12 cellular contexts compared by ENCODE assay signal in the genomic region with DNA sequence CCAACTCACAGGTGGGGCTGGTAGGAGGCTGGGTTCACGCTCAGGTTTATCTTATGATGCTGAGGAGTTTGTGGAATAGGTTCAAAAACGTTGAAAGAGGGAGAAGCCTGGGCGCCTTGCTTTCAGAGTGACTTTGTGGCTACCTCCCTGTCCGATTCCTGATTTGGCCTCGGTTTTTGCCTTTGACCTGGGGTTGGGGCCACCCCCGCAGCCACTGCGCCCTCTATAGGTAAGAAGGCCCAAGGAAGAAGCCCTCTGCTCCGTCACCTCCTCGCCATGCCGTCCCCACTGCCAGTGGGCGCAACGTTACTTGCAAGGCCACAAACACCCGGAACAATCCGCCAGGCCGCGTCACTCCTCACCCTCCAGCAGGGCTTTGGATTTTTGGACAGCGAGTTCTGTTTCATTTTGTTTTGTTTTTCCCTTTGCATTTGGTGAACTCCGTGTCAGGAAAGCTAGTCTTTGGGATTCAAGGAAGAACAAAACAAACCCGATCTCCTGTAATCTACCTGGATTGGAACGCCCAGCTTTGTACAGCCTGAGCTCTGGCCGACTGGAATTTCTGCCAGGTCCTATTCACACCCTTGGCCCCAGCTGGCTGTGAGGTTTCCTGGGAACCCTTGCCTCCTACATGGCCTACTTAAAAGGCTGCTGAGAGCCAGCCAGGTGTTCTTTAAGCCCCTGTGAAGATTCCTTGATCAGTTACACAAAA.
A peak's percentile ranks its signal among the peaks of the same experiment; 100 is the strongest.
DNase-seq lines count a peak whose midpoint lies in the region; ATAC-seq and TF ChIP-seq lines count a peak whose summit lies in the region.
"Had no signal": no experiment of that assay in that cellular context is flagged by ENCODE, and none has a peak within 500 bp of the region (broad histone marks: within the 10 kb centered on the region; RNA-seq: fewer than 3 reads in every experiment).

No MANE protein-coding gene starts in this region.

- DNase-seq in Caco-2: no peak
- DNase-seq in GM13977 (ENCODE audit: low spot score): no peak
- DNase-seq in astrocyte of the cerebellum (ENCODE audit: low read depth): no peak
- peak; percentile 76 for DNase-seq in mesenteric fat pad (ENCODE audit: low spot score)
- no peak for DNase-seq in HuH-7.5 (ENCODE audit: low spot score)
- no peak for DNase-seq in natural killer cell
- DNase-seq in activated naive CD8-positive, alpha-beta T cell treated with anti-CD3 and anti-CD28 coated beads, Interleukin-2, amount 50 U/mL, for 24 hours: no peak
- DNase-seq: activated CD4-positive, alpha-beta T cell treated with anti-CD3 and anti-CD28 coated beads for 4 hours; NCI-H1105 treated with DMSO at 0.1 percent for 48 hours had no signal

- peak; percentile 18 to 27 for TF ChIP-seq CTCF in Caco-2 (IDR thresholded peaks at IDR 0.05; ENCODE audit: insufficient read depth in 1 of 2, low read depth in 1 of 2, low read length in 1 of 2, severe bottlenecking in 1 of 2, unreplicated experiment in 1 of 2)
- peak; percentile 49 for TF ChIP-seq CTCF in GM13977 (IDR thresholded peaks at IDR 0.05; ENCODE audit: extremely low read depth, insufficient read depth, missing control alignments)
- TF ChIP-seq CTCF in astrocyte of the cerebellum (IDR thresholded peaks at IDR 0.05; ENCODE audit: low read depth, low read length, missing control alignments): peak; percentile 22
- no peak for TF ChIP-seq CTCF in natural killer cell (IDR thresholded peaks at IDR 0.05)

- intact Hi-C loops in Caco-2 (cut with micrococcal nuclease; ENCODE audit: unreplicated experiment): loop anchor here (5.0 kb wide), 2 partner anchors 58 to 168 kb away; no protein-coding TSS in a partner anchor
- intact Hi-C loops in natural killer cell (cut with micrococcal nuclease): no loop called here

- H3K4me1 Mint-ChIP-seq in Caco-2 (ENCODE audit: low read depth, unreplicated experiment) (peaks cover 15% of the 10 kb centered on the region), natural killer cell (no peaks in the 10 kb centered on the region)
- H3K4me1 Mint-ChIP-seq in activated naive CD8-positive, alpha-beta T cell treated with anti-CD3 and anti-CD28 coated beads, Interleukin-2, amount 50 U/mL, for 24 hours: peaks cover 5% of the 10 kb centered on the region

- in situ Hi-C loops in GM13977 (cut with MboI; ENCODE audit: low pct_unique_long_range_greater_than_20kb, low sequenced_read_pairs, unreplicated experiment) (loop anchor here (25.0 kb wide), 1 partner anchor 188 kb away; the partner anchor contains the start of genes CBX2 and CBX8), astrocyte of the cerebellum (cut with HindIII; ENCODE audit: low sequenced_read_pairs) (loop anchor here (5.0 kb wide), 3 partner anchors 38 to 178 kb away; partner anchors contain the start of gene CBX8)

- H3K27ac Mint-ChIP-seq in Caco-2 (ENCODE audit: unreplicated experiment): no peak overlapping the region
- no peak overlapping the region for H3K27ac Mint-ChIP-seq in natural killer cell
- no peak overlapping the region for H3K27ac Mint-ChIP-seq in activated naive CD8-positive, alpha-beta T cell treated with anti-CD3 and anti-CD28 coated beads, Interleukin-2, amount 50 U/mL, for 24 hours

- H3K36me3 Mint-ChIP-seq in Caco-2 (ENCODE audit: insufficient read depth, unreplicated experiment): peaks cover 6% of the 10 kb centered on the region
- H3K36me3 Mint-ChIP-seq in natural killer cell: no peaks in the 10 kb centered on the region
- no peaks in the 10 kb centered on the region for H3K36me3 Mint-ChIP-seq in activated naive CD8-positive, alpha-beta T cell treated with anti-CD3 and anti-CD28 coated beads, Interleukin-2, amount 50 U/mL, for 24 hours (ENCODE audit: low read depth)

- no peaks in the 10 kb centered on the region; the same call in 1 of the 2 replicates for H3K36me3 ChIP-seq in Caco-2 (ENCODE audit: control insufficient read depth, insufficient read depth, low read length)

- H3K27me3 ChIP-seq in Caco-2 (replicated peaks; ENCODE audit: control insufficient read depth, insufficient read depth, low read length): no peaks in the 10 kb centered on the region
- H3K27me3 ChIP-seq: adrenal gland had no signal

- H3K9me3 Mint-ChIP-seq in Caco-2 (ENCODE audit: unreplicated experiment): no peaks in the 10 kb centered on the region
- H3K9me3 Mint-ChIP-seq in natural killer cell: no peaks in the 10 kb centered on the region
- H3K9me3 Mint-ChIP-seq in activated naive CD8-positive, alpha-beta T cell treated with anti-CD3 and anti-CD28 coated beads, Interleukin-2, amount 50 U/mL, for 24 hours: no peaks in the 10 kb centered on the region

- peaks cover 14% of the 10 kb centered on the region; the same call in 1 of the 2 replicates for H3K4me1 ChIP-seq in Caco-2

- POLR2A ChIA-PET in Caco-2 (lab: Charles Lee): interaction anchor here (0.9 kb wide), 1 partner anchor 59 kb away, joined by 4 read pairs; no protein-coding TSS in a partner anchor

- H3K4me3 ChIP-seq in Caco-2 (ENCODE audit: low read depth, low read length) (no peak overlapping the region), astrocyte of the cerebellum (ENCODE audit: low read depth, low read length) (no peak overlapping the region)
- H3K4me3 ChIP-seq: adrenal gland, lung had no signal

- H3K27me3 Mint-ChIP-seq in Caco-2 (ENCODE audit: insufficient read depth, unreplicated experiment) (no peaks in the 10 kb centered on the region), natural killer cell (ENCODE audit: low read depth in 2 of 2) (peaks cover 0 to 5% of the 10 kb centered on the region in 2 donors)
- no peaks in the 10 kb centered on the region for H3K27me3 Mint-ChIP-seq in activated naive CD8-positive, alpha-beta T cell treated with anti-CD3 and anti-CD28 coated beads, Interleukin-2, amount 50 U/mL, for 24 hours

- ATAC-seq in natural killer cell (no peak), GM21529 (IDR thresholded peaks at IDR 0.05; ENCODE audit: unreplicated experiment) (no peak)
- ATAC-seq in activated naive CD8-positive, alpha-beta T cell treated with anti-CD3 and anti-CD28 coated beads, Interleukin-2, amount 50 U/mL, for 24 hours: no peak

- H3K4me3 Mint-ChIP-seq in Caco-2 (ENCODE audit: unreplicated experiment) (no peak overlapping the region), natural killer cell (no peak overlapping the region)
- no peak overlapping the region for H3K4me3 Mint-ChIP-seq in activated naive CD8-positive, alpha-beta T cell treated with anti-CD3 and anti-CD28 coated beads, Interleukin-2, amount 50 U/mL, for 24 hours

- H3K9me3 ChIP-seq in Caco-2: no peaks in the 10 kb centered on the region
- H3K9me3 ChIP-seq: adrenal gland had no signal

- BruUV-seq in Caco-2 (replicated peaks; lab: Mats Ljungman, UMichigan): no TSS peak

- CTCF ChIA-PET in Caco-2 (lab: Charles Lee): no interaction called here
